25 cellular contexts compared by ENCODE assay signal in genomic region chr15:71687902-71688508, GRCh38.
A peak's percentile ranks its signal among the peaks of the same experiment; 100 is the strongest.
DNase-seq lines count a peak whose midpoint lies in the region; ATAC-seq, FAIRE-seq and TF ChIP-seq lines count a peak whose summit lies in the region.
"Had no signal": no experiment of that assay in that cellular context is flagged by ENCODE, and none has a peak within 500 bp of the region (broad histone marks: within the 10 kb centered on the region; RNA-seq: fewer than 3 reads in every experiment).

No MANE protein-coding gene starts in this region.

- peak; percentile 44 for DNase-seq in AG04449 (ENCODE audit: low read depth, low spot score)
- DNase-seq in astrocyte (ENCODE audit: low read depth), result peak; percentile 85
- no peak for DNase-seq in glutamatergic neuron
- DNase-seq in posterior vena cava (ENCODE audit: low spot score), result no peak
- DNase-seq in lower leg skin (ENCODE audit: low spot score in 2 of 2), result no peak
- DNase-seq in stimulated activated CD4-positive, alpha-beta T cell treated with anti-CD3 and anti-CD28 coated beads, Interleukin-12 subunit alpha, Interleukin-12 subunit beta, amount 100 ng/mL, for 4 hours, result no peak
- DNase-seq: activated CD4-positive, alpha-beta T cell treated with anti-CD3 and anti-CD28 coated beads, Interleukin-2, amount 10 ng/mL, durations not matched to agents 7 days and 5 days; activated naive CD8-positive, alpha-beta T cell treated with anti-CD3 and anti-CD28 coated beads, Interleukin-2, amount 10 ng/mL, durations not matched to agents 7 days and 5 days; CD4-positive, alpha-beta memory T cell; gastrocnemius medialis; left colon; NCI-H187; PC-3; stimulated activated CD4-positive, alpha-beta T cell treated with anti-CD3 and anti-CD28 coated beads, Interleukin-4, amount 100 ng/mL, for 24 hours; T-helper 17 cell had no signal

- H3K36me3 ChIP-seq in HEK293 (ENCODE audit: control insufficient read depth in 2 of 2, insufficient read depth in 1 of 2, low read length in 2 of 2) (no peaks in the 10 kb centered on the region), astrocyte (ENCODE audit: insufficient read depth, low read length) (no peaks in the 10 kb centered on the region)
- H3K36me3 ChIP-seq: cardiac muscle cell, gastrocnemius medialis, prostate gland, tibial nerve had no signal

- H3K27ac Mint-ChIP-seq in astrocyte (ENCODE audit: unreplicated experiment) (no peak overlapping the region), glutamatergic neuron (ENCODE audit: unreplicated experiment) (peak overlapping the region; percentile 85)
- H3K27ac Mint-ChIP-seq: activated CD4-positive, alpha-beta T cell treated with anti-CD3 and anti-CD28 coated beads, Interleukin-2, amount 10 ng/mL, durations not matched to agents 7 days and 5 days; activated naive CD8-positive, alpha-beta T cell treated with anti-CD3 and anti-CD28 coated beads, Interleukin-2, amount 10 ng/mL, durations not matched to agents 7 days and 5 days; activated T-helper 17 cell treated with anti-CD3 and anti-CD28 coated beads, Interleukin-2, amount 50 U/mL, for 72 hours; CD4-positive, alpha-beta memory T cell; dendritic cell treated with granulocyte-macrophage colony-stimulating factor and Interleukin-4, amounts not matched to agents 40 ng/mL and 50 ng/mL, for 4 days; stimulated activated naive CD8-positive, alpha-beta T cell treated with anti-CD3 and anti-CD28 coated beads, Interleukin-15, Interleukin-2, amounts not matched to agents 100 ng/mL and 50 ng/mL, for 24 hours; T-helper 17 cell had no signal

- WGBS in lower leg skin, 2 donors, result 63% methylated on average over 2 of the region's 2 CpGs

- H3K9me3 Mint-ChIP-seq in astrocyte (ENCODE audit: unreplicated experiment) (peaks cover 3% of the 10 kb centered on the region), glutamatergic neuron (ENCODE audit: unreplicated experiment) (peaks cover 6% of the 10 kb centered on the region)
- H3K9me3 Mint-ChIP-seq: activated CD4-positive, alpha-beta T cell treated with anti-CD3 and anti-CD28 coated beads, Interleukin-2, amount 10 ng/mL, durations not matched to agents 7 days and 5 days; dendritic cell treated with granulocyte-macrophage colony-stimulating factor and Interleukin-4, amounts not matched to agents 40 ng/mL and 50 ng/mL, for 4 days had no signal

- no peaks in the 10 kb centered on the region for H4K20me1 ChIP-seq in astrocyte (ENCODE audit: insufficient read depth, low read length)

- H3K27me3 Mint-ChIP-seq in astrocyte (ENCODE audit: low read depth, unreplicated experiment), result no peaks in the 10 kb centered on the region
- peaks cover 4% of the 10 kb centered on the region for H3K27me3 Mint-ChIP-seq in glutamatergic neuron (ENCODE audit: unreplicated experiment)

- H3K4me3 Mint-ChIP-seq in astrocyte (ENCODE audit: unreplicated experiment) (no peak overlapping the region), glutamatergic neuron (ENCODE audit: unreplicated experiment) (peak overlapping the region; percentile 26)
- H3K4me3 Mint-ChIP-seq: activated CD4-positive, alpha-beta T cell treated with anti-CD3 and anti-CD28 coated beads, Interleukin-2, amount 10 ng/mL, durations not matched to agents 7 days and 5 days; activated naive CD8-positive, alpha-beta T cell treated with anti-CD3 and anti-CD28 coated beads, Interleukin-2, amount 10 ng/mL, durations not matched to agents 7 days and 5 days; activated T-helper 17 cell treated with anti-CD3 and anti-CD28 coated beads, Interleukin-2, amount 50 U/mL, for 72 hours; CD4-positive, alpha-beta memory T cell; dendritic cell treated with granulocyte-macrophage colony-stimulating factor and Interleukin-4, amounts not matched to agents 40 ng/mL and 50 ng/mL, for 4 days; neural crest cell; stimulated activated naive CD8-positive, alpha-beta T cell treated with anti-CD3 and anti-CD28 coated beads, Interleukin-15, Interleukin-2, amounts not matched to agents 100 ng/mL and 50 ng/mL, for 24 hours; T-helper 17 cell had no signal

- TF ChIP-seq POLR2A in lower leg skin (IDR thresholded peaks at IDR 0.05), result no peak

- no peaks in the 10 kb centered on the region for H3K79me2 ChIP-seq in astrocyte (ENCODE audit: insufficient read depth, low read length)

- H2AFZ ChIP-seq in astrocyte (ENCODE audit: low read depth, low read length), result no peak overlapping the region

- H3K4me3 ChIP-seq in AG04449 (ENCODE audit: low read depth, low read length) (no peak overlapping the region), HEK293 (ENCODE audit: low read depth, low read length) (no peak overlapping the region), astrocyte (ENCODE audit: insufficient read depth, low read depth, low read length) (no peak overlapping the region), lower leg skin (ENCODE audit: low read depth, poor library complexity, severe bottlenecking) (no peak overlapping the region)
- H3K4me3 ChIP-seq: cardiac muscle cell, gastrocnemius medialis, prostate gland, tibial nerve had no signal

- POLR2A ChIA-PET in AG04449 (lab: Yijun Ruan, JAX), result no interaction called here
- POLR2A ChIA-PET in HEK293 (lab: Yijun Ruan, JAX), result interaction anchor here (0.5 to 0.9 kb wide), 3 partner anchors 24 to 539 kb away, joined by 3 to 4 read pairs (median 3); no protein-coding TSS in a partner anchor

- H3K27ac ChIP-seq in HEK293 (ENCODE audit: extremely low read depth, low read depth, low read length), result no peak overlapping the region
- no peak overlapping the region for H3K27ac ChIP-seq in astrocyte (ENCODE audit: low read depth, low read length)
- H3K27ac ChIP-seq: cardiac muscle cell, gastrocnemius medialis, prostate gland had no signal

- no peak overlapping the region for H3K9ac ChIP-seq in astrocyte (ENCODE audit: low read length)

- CTCF ChIA-PET in AG04449 (lab: Yijun Ruan, JAX) (interaction anchor here (0.7 to 1.6 kb wide), 5 partner anchors 8 to 107 kb away, joined by 3 read pairs; no protein-coding TSS in a partner anchor), HEK293 (lab: Yijun Ruan, JAX) (interaction anchor here (0.7 to 2.0 kb wide), 4 partner anchors 44 to 1371 kb away, joined by 3 to 7 read pairs (median 4); no protein-coding TSS in a partner anchor)

- H3K4me1 ChIP-seq in HEK293 (ENCODE audit: control insufficient read depth, insufficient read depth, low read length) (peaks cover 11% of the 10 kb centered on the region), astrocyte (ENCODE audit: insufficient read depth, low read length) (peaks cover 28% of the 10 kb centered on the region)
- H3K4me1 ChIP-seq: prostate gland had no signal

- peak overlapping the region; percentile 0 for H3K4me2 ChIP-seq in astrocyte (ENCODE audit: low read length)

- FAIRE-seq in astrocyte (lab: Jason Lieb, UNC), result no peak
- FAIRE-seq: endothelial cell of umbilical vein had no signal

- H3K36me3 Mint-ChIP-seq in astrocyte (ENCODE audit: low read depth, unreplicated experiment), result peaks cover 1% of the 10 kb centered on the region
- peaks cover 10% of the 10 kb centered on the region for H3K36me3 Mint-ChIP-seq in glutamatergic neuron (ENCODE audit: unreplicated experiment)
- H3K36me3 Mint-ChIP-seq: activated naive CD8-positive, alpha-beta T cell treated with anti-CD3 and anti-CD28 coated beads, Interleukin-2, amount 10 ng/mL, durations not matched to agents 7 days and 5 days; CD4-positive, alpha-beta memory T cell had no signal

- H3K27me3 ChIP-seq in astrocyte (ENCODE audit: insufficient read depth, low read length), result no peaks in the 10 kb centered on the region
- H3K27me3 ChIP-seq: cardiac muscle cell, gastrocnemius medialis, tibial nerve had no signal

- H3K9me3 ChIP-seq in HEK293 (ENCODE audit: control insufficient read depth, insufficient read depth, low read depth, low read length) (no peaks in the 10 kb centered on the region), astrocyte (ENCODE audit: insufficient read depth, low read depth, low read length) (no peaks in the 10 kb centered on the region)
- H3K9me3 ChIP-seq: gastrocnemius medialis, prostate gland had no signal

- intact Hi-C loops in posterior vena cava (cut with DNase I), result no loop called here
- intact Hi-C loops in lower leg skin (cut with DNase I; ENCODE audit: low total_unique reads), result no loop called here

- ATAC-seq in GM18520 (IDR thresholded peaks at IDR 0.05; ENCODE audit: unreplicated experiment), result no peak
- ATAC-seq: activated T-helper 17 cell treated with anti-CD3 and anti-CD28 coated beads, Interleukin-2, amount 50 U/mL, for 72 hours; gastrocnemius medialis; left colon; PC-3; T-helper 17 cell had no signal

- no peak for TF ChIP-seq CTCF in AG04449 (IDR thresholded peaks at IDR 0.05; ENCODE audit: insufficient read depth, low read length, missing control alignments)
- no peak for TF ChIP-seq CTCF in HEK293 (tag by site-specific recombination; IDR thresholded peaks at IDR 0.05)
- no peak for TF ChIP-seq CTCF in astrocyte (IDR thresholded peaks at IDR 0.05; ENCODE audit: insufficient read depth, low read depth, low read length)
- no peak for TF ChIP-seq CTCF in glutamatergic neuron (IDR thresholded peaks at IDR 0.05; ENCODE audit: partially characterized antibody, unreplicated experiment)
- TF ChIP-seq CTCF in lower leg skin (IDR thresholded peaks at IDR 0.05), result no peak

- H3K4me1 Mint-ChIP-seq in astrocyte (ENCODE audit: low read depth, unreplicated experiment), result peaks cover 25% of the 10 kb centered on the region
- H3K4me1 Mint-ChIP-seq in glutamatergic neuron (ENCODE audit: low read depth, unreplicated experiment), result peaks cover 21% of the 10 kb centered on the region
- H3K4me1 Mint-ChIP-seq: activated T-helper 17 cell treated with anti-CD3 and anti-CD28 coated beads, Interleukin-2, amount 50 U/mL, for 72 hours; CD4-positive, alpha-beta memory T cell; neural crest cell; T-helper 17 cell had no signal

TF ChIP-seq in HEK293, 187 proteins besides CTCF, POLR2A, EP300 and RAD21 (continues in another document):
- TF ChIP-seq RBAK (tag by site-specific recombination; IDR thresholded peaks at IDR 0.05), result no peak
- TF ChIP-seq ZNF660 (tag by site-specific recombination; IDR thresholded peaks at IDR 0.05), result peak; percentile 83
- TF ChIP-seq ZNF629 (tag by site-specific recombination; IDR thresholded peaks at IDR 0.05), result peak; percentile 57
- no peak for TF ChIP-seq ZNF341 (tag by site-specific recombination; IDR thresholded peaks at IDR 0.05; ENCODE audit: low read depth)
- TF ChIP-seq ZNF837 (tag by site-specific recombination; IDR thresholded peaks at IDR 0.05), result no peak
- no peak for TF ChIP-seq KLF7 (tag by site-specific recombination; IDR thresholded peaks at IDR 0.05; ENCODE audit: borderline replicate concordance)
- 0 out of 2 replicates have a peak, but pooled peaks have one; percentile 15 for TF ChIP-seq ZBTB17 (tag by site-specific recombination; IDR thresholded peaks at IDR 0.05)

Comparison
In these comparisons a context has a peak if more than half of its experiments do, and no peak if none do; other contexts are left out.
1. DNase-seq: peak in AG04449 (single experiment) and astrocyte (single experiment); none in glutamatergic neuron (single experiment), posterior vena cava (single experiment), lower leg skin (0 of 2) and stimulated activated CD4-positive, alpha-beta T cell treated with anti-CD3 and anti-CD28 coated beads, Interleukin-12 subunit alpha, Interleukin-12 subunit beta, amount 100 ng/mL, for 4 hours (single experiment).